Comparison of ENCODE assay signal across 11 cellular contexts in genomic region chr6:12371641-12372146, GRCh38.
DNase-seq lines count a peak whose midpoint lies in the region; ATAC-seq, FAIRE-seq and TF ChIP-seq lines count a peak whose summit lies in the region.
"Had no signal": no experiment of that assay in that cellular context is flagged by ENCODE, and none has a peak within 500 bp of the region (broad histone marks: within the 10 kb centered on the region; RNA-seq: fewer than 3 reads in every experiment).

No MANE protein-coding gene starts in this region.

- 80 to 84% methylated on average over 3 of the region's 3 CpGs for WGBS in upper lobe of left lung, 2 donors

- no peak for TF ChIP-seq POLR2A in endothelial cell of umbilical vein (IDR thresholded peaks at IDR 0.05; ENCODE audit: low read depth, low read length)
- no peak for TF ChIP-seq POLR2A in GM12891 (IDR thresholded peaks at IDR 0.05; ENCODE audit: low read depth, low read length)
- TF ChIP-seq POLR2A in upper lobe of left lung (IDR thresholded peaks at IDR 0.05), result no peak

- no TSS peak for BruUV-seq in endothelial cell of umbilical vein (replicated peaks; lab: Mats Ljungman, UMichigan)

- intact Hi-C loops in endothelial cell of umbilical vein (cut with micrococcal nuclease), result no loop called here
- intact Hi-C loops in sciatic nerve (cut with DNase I), result no loop called here

- ATAC-seq in GM19463 (IDR thresholded peaks at IDR 0.05; ENCODE audit: unreplicated experiment) (peak; percentile 53), HG03460 (IDR thresholded peaks at IDR 0.05; ENCODE audit: unreplicated experiment) (peak; percentile 65), sciatic nerve (no peak), upper lobe of left lung (ENCODE audit: low FRiP score in 2 of 2) (no peak)

- H3K4me1 ChIP-seq in endothelial cell of umbilical vein (ENCODE audit: control insufficient read depth, extremely low read depth, insufficient read depth, low read length) (no peaks in the 10 kb centered on the region), upper lobe of left lung (peaks cover 0 to 9% (median 0%) of the 10 kb centered on the region in 4 donors)

- H3K9me1 ChIP-seq in endothelial cell of umbilical vein (replicated peaks; ENCODE audit: control insufficient read depth, extremely low read depth, insufficient read depth, low read length), result no peaks in the 10 kb centered on the region

- H3K4me3 ChIP-seq in endothelial cell of umbilical vein (replicated peaks in 1 of 3; ENCODE audit: insufficient read depth in 1 of 3, low read depth in 1 of 3, low read length in 3 of 3), result no peak overlapping the region
- H3K4me3 ChIP-seq in upper lobe of left lung, result no peak overlapping the region
- H3K4me3 ChIP-seq: ovary had no signal

- no peaks in the 10 kb centered on the region for H4K20me1 ChIP-seq in endothelial cell of umbilical vein (replicated peaks; ENCODE audit: control insufficient read depth, extremely low read depth, insufficient read depth, low read length)

- no peak overlapping the region for H3K9ac ChIP-seq in endothelial cell of umbilical vein (replicated peaks; ENCODE audit: extremely low read depth, insufficient read depth, low read length)

- H3K27me3 ChIP-seq in endothelial cell of umbilical vein (ENCODE audit: control insufficient read depth in 2 of 2, insufficient read depth in 2 of 2, low read length in 2 of 2) (no peaks in the 10 kb centered on the region), upper lobe of left lung (no peaks in the 10 kb centered on the region)
- H3K27me3 ChIP-seq: ovary had no signal

- POLR2A ChIA-PET in endothelial cell of umbilical vein (lab: Charles Lee), result no interaction called here

- H3K4me2 ChIP-seq in endothelial cell of umbilical vein (ENCODE audit: insufficient read depth, low read length), result no peak overlapping the region

- no peaks in the 10 kb centered on the region for H3K36me3 ChIP-seq in endothelial cell of umbilical vein (ENCODE audit: control insufficient read depth in 2 of 2, extremely low read depth in 1 of 2, insufficient read depth in 2 of 2, low read length in 2 of 2)
- no peaks in the 10 kb centered on the region for H3K36me3 ChIP-seq in upper lobe of left lung
- H3K36me3 ChIP-seq: ovary had no signal

- DNase-seq in A172 (ENCODE audit: low spot score) (peak; percentile 27), endothelial cell of umbilical vein (ENCODE audit: low read depth, low spot score) (peak; percentile 22), GM12891 (ENCODE audit: insufficient read length, low spot score) (no peak), sciatic nerve (ENCODE audit: low spot score) (no peak), NOMO-1 treated with dmso at 0.1 percent for 144 hours (lab: John Stamatoyannopoulos, UW; ENCODE audit: unreplicated experiment) (no peak), upper lobe of left lung (no peak)
- DNase-seq: activated CD4-positive, CD25-positive, alpha-beta regulatory T cell; MV-4-11; ovary had no signal

- dilution Hi-C loops in endothelial cell of umbilical vein (cut with MboI; ENCODE audit: extremely low pct_ligation_motif_present, low sequenced_read_pairs), result no loop called here

- H3K27ac ChIP-seq in endothelial cell of umbilical vein (ENCODE audit: insufficient read depth, low read depth, low read length) (no peak overlapping the region), upper lobe of left lung (no peak overlapping the region)
- H3K27ac ChIP-seq: ovary had no signal

- no peaks in the 10 kb centered on the region for H3K9me3 ChIP-seq in endothelial cell of umbilical vein (replicated peaks; ENCODE audit: control insufficient read depth, insufficient read depth, low read length)
- H3K9me3 ChIP-seq in upper lobe of left lung, result no peaks in the 10 kb centered on the region
- H3K9me3 ChIP-seq: ovary had no signal

- FAIRE-seq in endothelial cell of umbilical vein (lab: Jason Lieb, UNC) (peak; percentile 43), GM12891 (lab: Jason Lieb, UNC) (no peak)

- H2AFZ ChIP-seq in endothelial cell of umbilical vein (ENCODE audit: low read depth, low read length), result no peak overlapping the region

- CTCF ChIA-PET in endothelial cell of umbilical vein (lab: Charles Lee), result interaction anchor here (0.7 to 1.1 kb wide), 2 partner anchors 59 to 82 kb away, joined by 3 read pairs; no protein-coding TSS in a partner anchor

- no peak for TF ChIP-seq EP300 in upper lobe of left lung (IDR thresholded peaks at IDR 0.05)

- TF ChIP-seq CTCF in endothelial cell of umbilical vein (IDR thresholded peaks at IDR 0.05; ENCODE audit: extremely low read depth in 1 of 2, insufficient read depth in 1 of 2, low read depth in 1 of 2, low read length in 2 of 2), result no peak
- no peak for TF ChIP-seq CTCF in upper lobe of left lung (IDR thresholded peaks at IDR 0.05)

- no peaks in the 10 kb centered on the region for H3K79me2 ChIP-seq in endothelial cell of umbilical vein (ENCODE audit: control insufficient read depth, insufficient read depth, low read length)

TF ChIP-seq in endothelial cell of umbilical vein, 7 proteins besides CTCF, POLR2A, EP300 and RAD21:
- TF ChIP-seq FOS (IDR thresholded peaks at IDR 0.05; ENCODE audit: borderline replicate concordance, insufficient read depth, low read length) (peak; percentile 30), JUN (IDR thresholded peaks at IDR 0.05; ENCODE audit: borderline replicate concordance, insufficient read depth, insufficient read length, low read depth) (no peak)
TF ChIP-seq in endothelial cell of umbilical vein: peak in this region for 1.

TF ChIP-seq in GM12891, 5 proteins besides CTCF, POLR2A, EP300 and RAD21:
- TF ChIP-seq PAX5 (IDR thresholded peaks at IDR 0.05; ENCODE audit: insufficient read depth, low read length, severe bottlenecking) (no peak), TAF1 (IDR thresholded peaks at IDR 0.05; ENCODE audit: low read depth, low read length) (no peak), POU2F2 (IDR thresholded peaks at IDR 0.05; ENCODE audit: low read depth, low read length) (no peak), SPI1 (IDR thresholded peaks at IDR 0.05; ENCODE audit: low read depth, low read length) (no peak), POLR2AphosphoS5 (IDR thresholded peaks at IDR 0.05; ENCODE audit: low read depth, low read length) (no peak)
TF ChIP-seq in GM12891: peak in this region for 0.

Comparison
In these comparisons a context has a peak if more than half of its experiments do, and no peak if none do; other contexts are left out.
1. DNase-seq: peak in A172 (single experiment) and endothelial cell of umbilical vein (single experiment); none in GM12891 (single experiment), sciatic nerve (single experiment), NOMO-1 treated with dmso at 0.1 percent for 144 hours (single experiment) and upper lobe of left lung (0 of 2).
2. ATAC-seq: peak in GM19463 (single experiment) and HG03460 (single experiment); none in sciatic nerve (single experiment) and upper lobe of left lung (0 of 2).